In genomic region chr1:29202584-29203340, GRCh38 we compare ENCODE assay signal across 8 cellular contexts. TPM values are rescaled to one million over a fixed set of nuclear protein-coding genes. Genes with fewer than 3 reads are reported as not detected.
DNase-seq lines count a peak whose midpoint lies in the region; ATAC-seq, FAIRE-seq and TF ChIP-seq lines count a peak whose summit lies in the region.

No MANE protein-coding gene starts in this region.

- H3K27me3 ChIP-seq in WERI-Rb-1 (ENCODE audit: insufficient read depth, low read depth, severe bottlenecking): no peaks in the 10 kb centered on the region
- no peaks in the 10 kb centered on the region for H3K27me3 ChIP-seq in mammary epithelial cell (ENCODE audit: insufficient read depth, low read length)

- DNase-seq in NCI-H2196 treated with DMSO at 0.1 percent for 48 hours (lab: John Stamatoyannopoulos, UW; ENCODE audit: unreplicated experiment) (peak; percentile 87), WERI-Rb-1 (peak; percentile 94), mammary epithelial cell (peak; percentile 94), iris pigment epithelial cell (ENCODE audit: low read depth) (peak; percentile 98), smooth muscle cell of the brain vasculature (ENCODE audit: low read depth, low spot score) (peak; percentile 95), cortex of kidney (lab: John Stamatoyannopoulos, UW) (no peak)

- no peaks in the 10 kb centered on the region for H3K9me3 ChIP-seq in WERI-Rb-1 (ENCODE audit: severe bottlenecking)
- no peaks in the 10 kb centered on the region for H3K9me3 ChIP-seq in mammary epithelial cell (replicated peaks; ENCODE audit: insufficient read depth, low read length)

- H3K4me3 ChIP-seq in WERI-Rb-1 (ENCODE audit: low read depth, low read length): no peak overlapping the region
- H3K4me3 ChIP-seq in mammary epithelial cell (replicated peaks in 1 of 3; ENCODE audit: insufficient read depth in 1 of 3, low read depth in 2 of 3, low read length in 3 of 3): no peak overlapping the region

- TF ChIP-seq CTCF in WERI-Rb-1 (IDR thresholded peaks at IDR 0.05; ENCODE audit: low read depth, low read length) (peak; percentile 91), mammary epithelial cell (conservative IDR thresholded peaks at IDR 0.05 in 1 of 2, IDR thresholded peaks at IDR 0.05 in 1 of 2; ENCODE audit: extremely low read depth in 1 of 2, insufficient read depth in 1 of 2, low read depth in 1 of 2, low read length in 2 of 2) (peak; percentile 97 to 98)

- H3K27ac ChIP-seq in WERI-Rb-1 (peak overlapping the region; percentile 44), mammary epithelial cell (ENCODE audit: insufficient read depth, low read depth, low read length) (peak overlapping the region; percentile 53)

- intact Hi-C loops in mammary epithelial cell (cut with micrococcal nuclease): loop anchor here (1.0 to 2.0 kb wide), 5 partner anchors 21 to 418 kb away; partner anchors contain the start of gene SRSF4

- peak overlapping the region; percentile 64 for H2AFZ ChIP-seq in mammary epithelial cell (ENCODE audit: low read depth, low read length)

- H3K36me3 ChIP-seq in WERI-Rb-1 (peaks cover 63% of the 10 kb centered on the region), mammary epithelial cell (ENCODE audit: insufficient read depth, low read length) (peaks cover 11% of the 10 kb centered on the region)

- peak; percentile 70 for ATAC-seq in HG03097 (IDR thresholded peaks at IDR 0.05; ENCODE audit: low FRiP score, unreplicated experiment)

- dilution Hi-C loops in mammary epithelial cell (cut with HindIII; ENCODE audit: low sequenced_read_pairs): no loop called here

- no peaks in the 10 kb centered on the region for H3K79me2 ChIP-seq in mammary epithelial cell (ENCODE audit: insufficient read depth, low read length)

- no TSS peak for BruUV-seq in mammary epithelial cell (replicated peaks; lab: Mats Ljungman, UMichigan)

- in situ Hi-C loops in mammary epithelial cell (cut with MboI; ENCODE audit: low sequenced_read_pairs in 2 of 2): loop anchor here in 1 of 2 donors (25.0 kb wide), 1 partner anchor 415 kb away; no protein-coding TSS in a partner anchor

- FAIRE-seq in G401.6 (lab: Jason Lieb, UNC): peak; percentile 98

- 15% methylated on average over 14 of the region's 14 CpGs for WGBS in mammary epithelial cell (ENCODE audit: low coverage, missing lambda C conversion rate)

- CTCF ChIA-PET in mammary epithelial cell (lab: Charles Lee; ENCODE audit: low non-redundant PET): interaction anchor here (0.5 to 1.7 kb wide), 8 partner anchors 21 to 1192 kb away, joined by 3 to 28 read pairs (median 4); partner anchors contain the start of gene SRSF4

- H4K20me1 ChIP-seq in mammary epithelial cell (ENCODE audit: insufficient read depth, low read length): no peaks in the 10 kb centered on the region

- H3K9ac ChIP-seq in mammary epithelial cell (ENCODE audit: insufficient read depth, low read length): no peak overlapping the region

- peak overlapping the region; percentile 63 for H3K4me2 ChIP-seq in mammary epithelial cell (ENCODE audit: insufficient read depth, low read depth, low read length)

- H3K4me1 ChIP-seq in mammary epithelial cell (ENCODE audit: insufficient read depth, low read length): peaks cover 12% of the 10 kb centered on the region

RNA-seq across cellular contexts. Expression of gene SRSF4, which starts 21.1 kb away (rescaled TPM):
- 10 to 100 TPM; 22.5 to 93.1 TPM for total RNA-seq in mammary epithelial cell
- 42.9 TPM for polyA plus RNA-seq in mammary epithelial cell
- polyA minus RNA-seq in mammary epithelial cell: 22.4 TPM

RNA-seq across cellular contexts. Expression of gene MECR, which starts 28.0 kb away (rescaled TPM):
- total RNA-seq in mammary epithelial cell: 10 to 100 TPM; 28.7 to 35.4 TPM
- polyA plus RNA-seq in mammary epithelial cell: 31.3 TPM
- polyA minus RNA-seq in mammary epithelial cell: 41.2 TPM

RNA-seq across cellular contexts. Expression of gene PTPRU, which starts 33.6 kb away (rescaled TPM):
- total RNA-seq in mammary epithelial cell: 10 to 100 TPM; 38.9 to 46.3 TPM
- 29.4 TPM for polyA plus RNA-seq in mammary epithelial cell
- polyA minus RNA-seq in mammary epithelial cell: 53.0 TPM
